Comparison of ENCODE assay signal across 21 cellular contexts in the genomic region with DNA sequence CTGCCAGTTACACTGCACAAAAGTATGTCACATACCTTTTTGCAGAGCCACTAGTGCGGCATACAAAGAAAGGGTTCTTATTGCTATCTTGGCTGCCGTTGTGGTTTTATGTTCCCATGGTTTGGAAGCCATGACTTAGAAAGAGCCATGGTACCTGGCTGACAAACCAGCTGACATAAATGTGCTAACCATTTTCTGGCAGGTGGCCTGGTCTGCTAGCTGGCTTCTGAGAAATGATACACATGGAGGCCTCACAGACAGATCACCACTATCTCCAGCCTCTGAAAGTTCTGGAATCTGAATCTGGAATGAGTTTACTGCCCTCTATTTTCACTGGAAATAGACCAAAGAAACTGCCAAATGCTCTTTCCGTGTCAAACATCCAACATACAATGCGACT.
"Had no signal": no experiment of that assay in that cellular context is flagged by ENCODE, and none has a peak within 500 bp of the region (broad histone marks: within the 10 kb centered on the region; RNA-seq: fewer than 3 reads in every experiment).

No MANE protein-coding gene starts in this region.

- H3K4me3 ChIP-seq: neural progenitor cell, prostate gland, stomach, testis, upper lobe of left lung had no signal

- H3K27ac ChIP-seq: brain microvascular endothelial cell, foreskin keratinocyte, neural progenitor cell, prostate gland, stomach, testis, upper lobe of left lung, WERI-Rb-1 had no signal

- DNase-seq: activated CD4-positive, alpha-beta T cell treated with anti-CD3 and anti-CD28 coated beads, Interleukin-2, amount 50 U/mL, for 48 hours; activated gamma-delta T cell treated with Interleukin-2 at 50 U/mL for 16 hours; amniotic stem cell; brain microvascular endothelial cell; effector CD4-positive, alpha-beta T cell; foreskin keratinocyte; glutamatergic neuron; hypothalamus; islet precursor cell; naive thymus-derived CD4-positive, alpha-beta T cell; stimulated activated CD4-positive, alpha-beta T cell treated with anti-CD3 and anti-CD28 coated beads, Interleukin-4, amount 100 ng/mL, for 24 hours; stomach; T-helper 17 cell; testis; upper lobe of left lung; WERI-Rb-1 had no signal

- H3K36me3 ChIP-seq: brain microvascular endothelial cell, neural progenitor cell, prostate gland, stomach, upper lobe of left lung, WERI-Rb-1 had no signal

- H2AFZ ChIP-seq: neural progenitor cell had no signal

- H3K4me1 ChIP-seq: foreskin keratinocyte, prostate gland, testis had no signal

- H3K9ac ChIP-seq: neural progenitor cell had no signal

- H3K27me3 ChIP-seq: brain microvascular endothelial cell, neural progenitor cell, stomach, testis, upper lobe of left lung had no signal

- ATAC-seq: activated naive CD4-positive, alpha-beta T cell treated with anti-CD3 and anti-CD28 coated beads, Interleukin-2, amount 50 U/mL, for 72 hours; foreskin keratinocyte; naive thymus-derived CD4-positive, alpha-beta T cell; sciatic nerve; stimulated activated effector memory CD8-positive, alpha-beta T cell treated with anti-CD3 and anti-CD28 coated beads, Interleukin-12 subunit alpha, Interleukin-12 subunit beta, amount 100 ng/mL, for 72 hours; T-helper 17 cell had no signal

- H3K4me2 ChIP-seq: neural progenitor cell had no signal

- H3K9me3 ChIP-seq: prostate gland, stomach, testis, upper lobe of left lung had no signal
